8 cellular contexts compared by ENCODE assay signal in genomic region chr20:49188101-49188784, GRCh38. TPM values are rescaled to one million over a fixed set of nuclear protein-coding genes. Genes with fewer than 3 reads are reported as not detected.
DNase-seq lines count a peak whose midpoint lies in the region; ATAC-seq and TF ChIP-seq lines count a peak whose summit lies in the region.

STAU1 (minus strand) TSS chr20:49188334; CDS start chr20:49166201, 22,133 bp downstream.

- no peaks in the 10 kb centered on the region for H3K4me1 ChIP-seq in rectal smooth muscle tissue (ENCODE audit: control insufficient read depth, insufficient read depth, low read length)
- H3K4me1 ChIP-seq in vagina: peaks cover 36% of the 10 kb centered on the region

- intact Hi-C loops in vagina (cut with DNase I): no loop called here

- in situ Hi-C loops in astrocyte of the cerebellum (cut with HindIII; ENCODE audit: low sequenced_read_pairs): loop anchor here (10.0 kb wide), 1 partner anchor 53 kb away; no protein-coding TSS in a partner anchor

- H3K27ac ChIP-seq in rectal smooth muscle tissue (ENCODE audit: low read depth, low read length): peak within 1 kb of the TSS; percentile 87
- peak within 1 kb of the TSS; percentile 91 for H3K27ac ChIP-seq in vagina

- H3K36me3 ChIP-seq in rectal smooth muscle tissue (ENCODE audit: control insufficient read depth, insufficient read depth, low read length) (no peaks in the 10 kb centered on the region), vagina (no peaks in the 10 kb centered on the region)

- ATAC-seq in GM18508 (IDR thresholded peaks at IDR 0.05; ENCODE audit: insufficient read depth, unreplicated experiment): peak; percentile 54
- peak; percentile 90 for ATAC-seq in HG02981 (IDR thresholded peaks at IDR 0.05; ENCODE audit: unreplicated experiment)

- no peaks in the 10 kb centered on the region for H3K9me3 ChIP-seq in vagina

- H3K27me3 ChIP-seq in rectal smooth muscle tissue (ENCODE audit: control insufficient read depth, insufficient read depth, low read length): no peaks in the 10 kb centered on the region
- H3K27me3 ChIP-seq in vagina: no peaks in the 10 kb centered on the region

- TF ChIP-seq CTCF in astrocyte of the cerebellum (IDR thresholded peaks at IDR 0.05; ENCODE audit: low read depth, low read length, missing control alignments) (no peak), vagina (IDR thresholded peaks at IDR 0.05) (no peak)

- peak; percentile 96 to 97 for DNase-seq in NCI-H2081 (lab: John Stamatoyannopoulos, UW)
- peak; percentile 91 for DNase-seq in T-helper 9 cell
- peak; percentile 92 for DNase-seq in astrocyte of the cerebellum (ENCODE audit: low read depth)
- DNase-seq in hepatic stellate cell (ENCODE audit: low spot score): peak; percentile 98
- DNase-seq in vagina (ENCODE audit: extremely low spot score in 2 of 2): peak; percentile 93 to 98

- peak in 1 of 2 donors; percentile 72 for TF ChIP-seq POLR2A in vagina (IDR thresholded peaks at IDR 0.05)

- peak within 1 kb of the TSS; percentile 80 for H3K4me3 ChIP-seq in astrocyte of the cerebellum (ENCODE audit: low read depth, low read length)
- H3K4me3 ChIP-seq in rectal smooth muscle tissue (ENCODE audit: low read length): peak within 1 kb of the TSS; percentile 78
- H3K4me3 ChIP-seq in vagina: peak within 1 kb of the TSS; percentile 82 to 94

- peak within 1 kb of the TSS; percentile 59 for H3K9ac ChIP-seq in rectal smooth muscle tissue (ENCODE audit: low read length)

RNA-seq across cellular contexts. Expression of gene STAU1, which starts in this region (rescaled TPM):
- 68.5 TPM for total RNA-seq in vagina

Comparison
In these comparisons a context has a peak if more than half of its experiments do, and no peak if none do; other contexts are left out.
1. Peak in every context shown above with its lines: DNase-seq, ATAC-seq, H3K4me3 ChIP-seq and H3K27ac ChIP-seq.